In genomic region chr6:7201732-7202541, GRCh38 we compare ENCODE assay signal across 8 cellular contexts.
DNase-seq lines count a peak whose midpoint lies in the region; ATAC-seq, FAIRE-seq and TF ChIP-seq lines count a peak whose summit lies in the region.

No MANE protein-coding gene starts in this region.

- ATAC-seq in GM19452 (IDR thresholded peaks at IDR 0.05; ENCODE audit: unreplicated experiment) (peak; percentile 89), HG03457 (IDR thresholded peaks at IDR 0.05; ENCODE audit: unreplicated experiment) (peak; percentile 86)
- peak in 1 of 2 donors; percentile 83 for ATAC-seq in natural killer cell treated with Interleukin-12 subunit alpha and Interleukin-12 subunit beta and Interleukin-15 and Interleukin-18, amount 100 ng/mL, for 72 hours

- no peak for FAIRE-seq in D721Med (lab: Jason Lieb, UNC)

- H3K27ac Mint-ChIP-seq in natural killer cell treated with Interleukin-12 subunit alpha and Interleukin-12 subunit beta and Interleukin-15 and Interleukin-18, amount 100 ng/mL, for 72 hours = peak overlapping the region; percentile 81

- peak; percentile 96 for DNase-seq in GDM1 (lab: John Stamatoyannopoulos, UW)
- DNase-seq in anterior cingulate cortex (lab: John Stamatoyannopoulos, UW) = peak in 55 of 58 donors; percentile 2 to 85 (median 45)
- DNase-seq in natural killer cell treated with Interleukin-12 subunit alpha and Interleukin-12 subunit beta and Interleukin-15 and Interleukin-18, amount 100 ng/mL, for 72 hours (ENCODE audit: low spot score) = no peak
- no peak for DNase-seq in DMS53 treated with DMSO at 0.1 percent for 48 hours (lab: John Stamatoyannopoulos, UW; ENCODE audit: unreplicated experiment)
- DNase-seq in epidermal melanocyte (ENCODE audit: insufficient read length, low spot score) = no peak
- no peak for DNase-seq in D721Med (ENCODE audit: insufficient read length, low spot score)

- TF ChIP-seq CTCF in D721Med (IDR thresholded peaks at IDR 0.05; ENCODE audit: insufficient read depth, missing control alignments) = no peak

- no peaks in the 10 kb centered on the region for H3K9me3 Mint-ChIP-seq in natural killer cell treated with Interleukin-12 subunit alpha and Interleukin-12 subunit beta and Interleukin-15 and Interleukin-18, amount 100 ng/mL, for 72 hours

- peaks cover 22 to 40% of the 10 kb centered on the region in 2 donors for H3K4me1 Mint-ChIP-seq in natural killer cell treated with Interleukin-12 subunit alpha and Interleukin-12 subunit beta and Interleukin-15 and Interleukin-18, amount 100 ng/mL, for 72 hours (ENCODE audit: low read depth in 2 of 2)

- peak overlapping the region; percentile 75 for H3K4me3 Mint-ChIP-seq in natural killer cell treated with Interleukin-12 subunit alpha and Interleukin-12 subunit beta and Interleukin-15 and Interleukin-18, amount 100 ng/mL, for 72 hours

- H3K27me3 Mint-ChIP-seq in natural killer cell treated with Interleukin-12 subunit alpha and Interleukin-12 subunit beta and Interleukin-15 and Interleukin-18, amount 100 ng/mL, for 72 hours = no peaks in the 10 kb centered on the region

- H3K36me3 Mint-ChIP-seq in natural killer cell treated with Interleukin-12 subunit alpha and Interleukin-12 subunit beta and Interleukin-15 and Interleukin-18, amount 100 ng/mL, for 72 hours = no peaks in the 10 kb centered on the region

Comparison
In these comparisons a context has a peak if more than half of its experiments do, and no peak if none do; other contexts are left out.
1. DNase-seq: peak in GDM1 (single experiment) and anterior cingulate cortex (55 of 58); none in natural killer cell treated with Interleukin-12 subunit alpha and Interleukin-12 subunit beta and Interleukin-15 and Interleukin-18, amount 100 ng/mL, for 72 hours (single experiment), DMS53 treated with DMSO at 0.1 percent for 48 hours (single experiment), epidermal melanocyte (single experiment) and D721Med (single experiment).